11 cellular contexts compared by ENCODE assay signal in the genomic region with DNA sequence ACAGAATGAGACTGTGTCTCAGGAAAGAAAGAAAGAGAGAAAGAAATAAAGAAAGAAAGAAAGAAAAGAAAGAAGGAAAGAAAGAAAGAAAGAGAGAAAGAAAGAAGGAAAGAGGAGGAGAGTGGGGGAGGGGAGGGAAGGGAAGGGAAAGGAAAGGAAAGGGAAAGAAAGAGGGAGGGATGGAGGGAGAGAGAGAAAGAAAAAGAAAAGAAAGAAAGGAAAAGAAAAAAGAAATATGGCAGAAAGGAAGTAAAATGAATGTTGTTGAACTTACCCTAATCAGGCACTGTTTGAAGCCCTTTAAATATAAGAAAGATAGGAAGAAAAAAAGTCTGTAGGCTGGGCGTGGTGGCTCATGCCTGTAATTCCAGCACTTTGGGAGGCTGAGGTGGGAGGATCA.
"Had no signal": no experiment of that assay in that cellular context is flagged by ENCODE, and none has a peak within 500 bp of the region (broad histone marks: within the 10 kb centered on the region; RNA-seq: fewer than 3 reads in every experiment).

No MANE protein-coding gene starts in this region.

- H3K9me3 ChIP-seq: HAP-1 had no signal

- H3K4me2 ChIP-seq: GM23338 had no signal

- H2AFZ ChIP-seq: GM23248, GM23338 had no signal

- FAIRE-seq: H1, H54 had no signal

- H3K27ac Mint-ChIP-seq: GM23338, H9, HFFc6 had no signal

- H3K36me3 ChIP-seq: HAP-1 had no signal

- H3K27ac ChIP-seq: GM23248 had no signal

- H3K4me3 Mint-ChIP-seq: GM23338, H9, HFFc6 had no signal

- H3K9ac ChIP-seq: GM23248 had no signal

- ATAC-seq: GM23338, HCT116 had no signal

- H3K4me3 ChIP-seq: GM23248, GM23338, HAP-1 had no signal

- H3K4me1 ChIP-seq: HAP-1 had no signal

- DNase-seq: GM23248, GOT3, H7, H9, HCEC 1CT, HFFc6 had no signal
